1 cellular context compared by ENCODE assay signal in the genomic region with DNA sequence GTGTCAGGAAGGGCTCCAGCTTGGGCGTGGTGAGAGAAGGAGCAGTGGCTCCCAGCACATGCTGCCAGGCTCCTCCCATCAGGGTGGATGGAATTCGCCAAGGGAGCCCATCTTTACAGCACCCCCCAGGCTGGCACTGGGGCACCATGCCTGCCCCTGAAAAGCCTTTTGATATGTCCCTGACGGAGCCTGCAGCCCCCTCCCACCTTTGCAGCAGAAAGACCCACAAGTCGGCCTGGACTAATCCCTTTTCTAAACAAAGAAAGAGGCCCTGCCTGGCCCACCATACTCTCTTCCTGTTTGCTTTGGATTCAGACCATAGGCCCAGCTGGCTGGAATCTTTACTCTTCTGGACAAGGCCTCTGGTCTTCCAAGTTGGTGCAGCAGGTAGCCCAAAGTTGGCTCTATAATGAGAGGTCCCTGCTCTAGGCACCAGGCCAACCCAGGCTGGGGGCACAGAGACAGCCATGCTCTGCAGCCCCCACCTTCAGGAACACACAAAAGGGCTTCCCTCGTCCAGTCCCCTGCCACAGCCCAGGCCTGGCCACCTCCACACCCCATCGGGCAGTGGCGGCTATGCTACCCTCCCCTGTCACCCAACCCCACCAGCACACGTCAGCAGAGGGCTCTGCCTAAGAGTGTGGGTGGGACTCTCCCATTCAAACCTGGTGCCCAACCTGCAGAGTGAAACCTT.
TF ChIP-seq lines count a peak whose summit lies in the region.

No MANE protein-coding gene starts in this region.

TF ChIP-seq in H1, 55 proteins besides CTCF, POLR2A, EP300 and RAD21:
- TF ChIP-seq CBX5 (IDR thresholded peaks at IDR 0.05; ENCODE audit: low read depth, low read length) (no peak), BACH1 (IDR thresholded peaks at IDR 0.05; ENCODE audit: low read length) (no peak), TEAD4 (IDR thresholded peaks at IDR 0.05; ENCODE audit: low read depth, low read length) (no peak), MAX (IDR thresholded peaks at IDR 0.05) (0 out of 2 replicates have a peak, but pooled peaks have one; percentile 20), FOSL1 (IDR thresholded peaks at IDR 0.05; ENCODE audit: insufficient read depth, low read depth, low read length) (no peak), ATF2 (IDR thresholded peaks at IDR 0.05; ENCODE audit: low read length) (no peak), KDM5A (IDR thresholded peaks at IDR 0.05; ENCODE audit: low read length) (no peak), RNF2 (IDR thresholded peaks at IDR 0.05; ENCODE audit: borderline replicate concordance, low read depth, low read length, missing control alignments, poor library complexity, severe bottlenecking) (no peak)
